In genomic region chr12:71438670-71439361, GRCh38 we compare ENCODE assay signal across 1 cellular context.
TF ChIP-seq lines count a peak whose summit lies in the region.

No MANE protein-coding gene starts in this region.

TF ChIP-seq in HEK293, 187 proteins besides CTCF, POLR2A, EP300 and RAD21 (continued from another document and continues in another):
- TF ChIP-seq ZNF26 (tag by site-specific recombination; IDR thresholded peaks at IDR 0.05) (no peak), ZNF555 (tag by site-specific recombination; conservative IDR thresholded peaks at IDR 0.05) (no peak), ZNF548 (tag by site-specific recombination; IDR thresholded peaks at IDR 0.05) (no peak), ZNF785 (tag by site-specific recombination; IDR thresholded peaks at IDR 0.05) (no peak), MYNN (tag by site-specific recombination; IDR thresholded peaks at IDR 0.05; ENCODE audit: borderline replicate concordance) (no peak), ZNF184 (tag by site-specific recombination; IDR thresholded peaks at IDR 0.05) (no peak), KLF16 (tag by site-specific recombination; IDR thresholded peaks at IDR 0.05) (no peak), ZNF623 (tag by site-specific recombination; IDR thresholded peaks at IDR 0.05) (no peak; the same call in 1 of the 2 replicates), ZNF639 (tag by site-specific recombination; IDR thresholded peaks at IDR 0.05) (no peak), OSR2 (tag by site-specific recombination; IDR thresholded peaks at IDR 0.05) (peak; percentile 74), ZNF274 (IDR thresholded peaks at IDR 0.05; ENCODE audit: low read length) (no peak), ZNF274 (tag by site-specific recombination; IDR thresholded peaks at IDR 0.05; ENCODE audit: borderline replicate concordance) (no peak), ZNF692 (tag by site-specific recombination; IDR thresholded peaks at IDR 0.05) (no peak), ZNF830 (tag by site-specific recombination; IDR thresholded peaks at IDR 0.05; ENCODE audit: low read depth) (no peak), TRIM28 (IDR thresholded peaks at IDR 0.05; ENCODE audit: borderline replicate concordance, low read length) (peak; percentile 53; the same call in 1 of the 2 replicates), PRDM10 (tag by site-specific recombination; IDR thresholded peaks at IDR 0.05) (peak; percentile 55; the same call in 1 of the 2 replicates), ZSCAN30 (tag by site-specific recombination; IDR thresholded peaks at IDR 0.05) (0 out of 2 replicates have a peak, but pooled peaks have one; percentile 22), ZNF664 (tag by site-specific recombination; IDR thresholded peaks at IDR 0.05) (no peak), BCL6B (tag by site-specific recombination; IDR thresholded peaks at IDR 0.05) (peak; percentile 93), PRDM4 (tag by site-specific recombination; IDR thresholded peaks at IDR 0.05) (no peak), ZNF214 (tag by site-specific recombination; IDR thresholded peaks at IDR 0.05; ENCODE audit: borderline replicate concordance) (no peak), ZBTB11 (tag by site-specific recombination; conservative IDR thresholded peaks at IDR 0.05; ENCODE audit: low read depth) (no peak), ZNF174 (tag by site-specific recombination; IDR thresholded peaks at IDR 0.05) (no peak), ZNF416 (tag by site-specific recombination; IDR thresholded peaks at IDR 0.05) (no peak), ZNF148 (tag by site-specific recombination; IDR thresholded peaks at IDR 0.05; ENCODE audit: borderline replicate concordance) (no peak), ZNF660 (tag by site-specific recombination; IDR thresholded peaks at IDR 0.05) (no peak), ZSCAN4 (tag by site-specific recombination; IDR thresholded peaks at IDR 0.05) (no peak), KLF17 (tag by site-specific recombination; IDR thresholded peaks at IDR 0.05) (no peak), ATF2 (tag by site-specific recombination; IDR thresholded peaks at IDR 0.05; ENCODE audit: low read depth) (no peak), ZNF2 (tag by site-specific recombination; IDR thresholded peaks at IDR 0.05) (no peak)
